ENCODE assay signal across 19 cellular contexts in the genomic region with DNA sequence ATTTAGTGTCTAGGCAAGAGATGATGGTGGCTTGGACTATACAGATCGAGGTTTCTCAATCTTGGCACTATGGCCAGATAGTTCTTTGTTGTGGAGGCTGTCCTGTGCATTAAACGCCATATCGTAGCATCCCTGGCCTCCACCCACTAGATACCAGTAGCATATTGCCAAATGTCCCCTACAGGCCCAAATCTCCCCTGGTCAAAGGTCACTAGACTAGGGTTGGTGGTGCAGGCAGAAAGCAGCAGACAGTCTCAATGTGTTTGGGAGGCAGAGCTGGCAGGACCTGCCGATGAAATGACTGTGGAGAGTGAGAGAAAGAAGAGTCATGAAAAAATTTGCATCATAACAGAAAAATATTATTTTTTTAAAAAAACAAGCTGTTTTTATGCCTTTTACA.
DNase-seq lines count a peak whose midpoint lies in the region; ATAC-seq and TF ChIP-seq lines count a peak whose summit lies in the region.
"Had no signal": no experiment of that assay in that cellular context is flagged by ENCODE, and none has a peak within 500 bp of the region (broad histone marks: within the 10 kb centered on the region; RNA-seq: fewer than 3 reads in every experiment).

No MANE protein-coding gene starts in this region.

- TF ChIP-seq POLR2A in breast epithelium (IDR thresholded peaks at IDR 0.05): no peak
- no peak for TF ChIP-seq POLR2A in transverse colon (IDR thresholded peaks at IDR 0.05)

- H2AFZ ChIP-seq in mammary epithelial cell (ENCODE audit: low read depth, low read length) (no peak overlapping the region), osteoblast (ENCODE audit: low read length) (no peak overlapping the region)

- TF ChIP-seq EP300 in transverse colon (IDR thresholded peaks at IDR 0.05; ENCODE audit: low read depth): no peak

- H3K4me2 ChIP-seq in mammary epithelial cell (ENCODE audit: insufficient read depth, low read depth, low read length) (no peak overlapping the region), osteoblast (ENCODE audit: insufficient read depth, low read length) (no peak overlapping the region)
- H3K4me2 ChIP-seq: KMS-11 had no signal

- no peak overlapping the region for H3K9ac ChIP-seq in mammary epithelial cell (ENCODE audit: insufficient read depth, low read length)
- H3K9ac ChIP-seq: KMS-11 had no signal

- H3K36me3 ChIP-seq in breast epithelium (no peaks in the 10 kb centered on the region), mammary epithelial cell (ENCODE audit: insufficient read depth, low read length) (peaks cover 9% of the 10 kb centered on the region), osteoblast (ENCODE audit: insufficient read depth, low read length) (peaks cover 80% of the 10 kb centered on the region), transverse colon (peaks cover 0 to 7% (median 1%) of the 10 kb centered on the region in 4 donors)

- no TSS peak for BruUV-seq in mammary epithelial cell (replicated peaks; lab: Mats Ljungman, UMichigan)

- ATAC-seq in GM19328 (IDR thresholded peaks at IDR 0.05; ENCODE audit: unreplicated experiment): no peak

- no peak for DNase-seq in breast epithelium (ENCODE audit: low spot score in 2 of 2)
- no peak for DNase-seq in mammary epithelial cell
- no peak for DNase-seq in dorsolateral prefrontal cortex
- no peak for DNase-seq in osteoblast (ENCODE audit: insufficient read length, low spot score, missing footprints)
- DNase-seq in transverse colon: no peak
- DNase-seq in NCI-H1694 (lab: John Stamatoyannopoulos, UW): no peak
- no peak for DNase-seq in DMS153 (lab: John Stamatoyannopoulos, UW)
- DNase-seq: activated CD4-positive, CD25-positive, alpha-beta regulatory T cell treated with anti-CD3 and anti-CD28 coated beads, Interleukin-2, amount 50 U/mL, for 72 hours; activated effector memory CD4-positive, alpha-beta T cell treated with anti-CD3 and anti-CD28 coated beads, Interleukin-2, amount 50 U/mL, for 16 hours; GOT3; NCI-H2081 treated with DMSO at 0.1 percent for 48 hours; NCI-H524; retina had no signal

- H3K4me1 ChIP-seq in breast epithelium (peaks cover 18 to 20% of the 10 kb centered on the region in 2 donors), mammary epithelial cell (ENCODE audit: insufficient read depth, low read length) (peaks cover 76% of the 10 kb centered on the region), osteoblast (ENCODE audit: insufficient read depth, low read length) (peaks cover 99% of the 10 kb centered on the region), transverse colon (peaks cover 14 to 38% (median 26%) of the 10 kb centered on the region in 4 donors)
- H3K4me1 ChIP-seq: colonic mucosa had no signal

- H3K4me3 ChIP-seq in breast epithelium: no peak overlapping the region
- H3K4me3 ChIP-seq in mammary epithelial cell (replicated peaks in 1 of 3; ENCODE audit: insufficient read depth in 1 of 3, low read depth in 2 of 3, low read length in 3 of 3): no peak overlapping the region
- no peak overlapping the region for H3K4me3 ChIP-seq in dorsolateral prefrontal cortex
- no peak overlapping the region for H3K4me3 ChIP-seq in osteoblast (ENCODE audit: insufficient read depth, low read length)
- no peak overlapping the region for H3K4me3 ChIP-seq in transverse colon
- H3K4me3 ChIP-seq: colonic mucosa, SK-N-MC had no signal

- peak overlapping the region; percentile 59 to 95 for H3K27ac ChIP-seq in breast epithelium
- no peak overlapping the region for H3K27ac ChIP-seq in mammary epithelial cell (ENCODE audit: insufficient read depth, low read depth, low read length)
- H3K27ac ChIP-seq in dorsolateral prefrontal cortex: peak overlapping the region in 42 of 59 donors; percentile 2 to 85 (median 60)
- peak overlapping the region; percentile 94 for H3K27ac ChIP-seq in osteoblast (ENCODE audit: low read depth, low read length)
- H3K27ac ChIP-seq in transverse colon: peak overlapping the region; percentile 76 to 86 (median 80)
- H3K27ac ChIP-seq: 22Rv1, HL-60, KMS-11, SK-N-MC had no signal

- in situ Hi-C loops in mammary epithelial cell (cut with MboI; ENCODE audit: low sequenced_read_pairs in 2 of 2): no loop called here
- in situ Hi-C loops in transverse colon (cut with MboI; ENCODE audit: low pct_ligation_motif_present in 1 of 4, low pct_unique_long_range_greater_than_20kb in 1 of 4, low sequenced_read_pairs in 3 of 4): no loop called here

- intact Hi-C loops in breast epithelium (cut with DNase I; ENCODE audit: low total_unique reads) (no loop called here), mammary epithelial cell (cut with micrococcal nuclease) (loop anchor here (1.0 kb wide), 1 partner anchor 10 kb away; no protein-coding TSS in a partner anchor), dorsolateral prefrontal cortex (cut with DNase I) (no loop called here), transverse colon (cut with DNase I; ENCODE audit: low total_unique reads) (no loop called here)

- H3K9me3 ChIP-seq in breast epithelium (no peaks in the 10 kb centered on the region), mammary epithelial cell (replicated peaks; ENCODE audit: insufficient read depth, low read length) (no peaks in the 10 kb centered on the region), osteoblast (ENCODE audit: low read depth, low read length) (no peaks in the 10 kb centered on the region), transverse colon (no peaks in the 10 kb centered on the region)
- H3K9me3 ChIP-seq: colonic mucosa had no signal

- H3K79me2 ChIP-seq in mammary epithelial cell (ENCODE audit: insufficient read depth, low read length): peaks cover 16% of the 10 kb centered on the region
- H3K79me2 ChIP-seq in osteoblast (ENCODE audit: insufficient read depth, low read length): peaks cover 43% of the 10 kb centered on the region

- TF ChIP-seq CTCF in breast epithelium (IDR thresholded peaks at IDR 0.05) (no peak), mammary epithelial cell (conservative IDR thresholded peaks at IDR 0.05 in 1 of 2, IDR thresholded peaks at IDR 0.05 in 1 of 2; ENCODE audit: extremely low read depth in 1 of 2, insufficient read depth in 1 of 2, low read depth in 1 of 2, low read length in 2 of 2) (no peak), dorsolateral prefrontal cortex (IDR thresholded peaks at IDR 0.05 in 54 of 56, conservative IDR thresholded peaks at IDR 0.05 in 2 of 56; ENCODE audit: low read depth in 1 of 56, partially characterized antibody in 56 of 56) (no peak), osteoblast (IDR thresholded peaks at IDR 0.05; ENCODE audit: extremely low read depth, low read depth, low read length) (no peak), transverse colon (IDR thresholded peaks at IDR 0.05) (no peak)

- CTCF ChIA-PET in mammary epithelial cell (lab: Charles Lee; ENCODE audit: low non-redundant PET): no interaction called here

- dilution Hi-C loops in mammary epithelial cell (cut with HindIII; ENCODE audit: low sequenced_read_pairs): no loop called here

- H3K27me3 ChIP-seq in breast epithelium (no peaks in the 10 kb centered on the region), mammary epithelial cell (ENCODE audit: insufficient read depth, low read length) (no peaks in the 10 kb centered on the region), dorsolateral prefrontal cortex (no peaks in the 10 kb centered on the region), osteoblast (ENCODE audit: insufficient read depth, low read length) (no peaks in the 10 kb centered on the region), transverse colon (no peaks in the 10 kb centered on the region)
- H3K27me3 ChIP-seq: colonic mucosa had no signal

- H4K20me1 ChIP-seq in mammary epithelial cell (ENCODE audit: insufficient read depth, low read length) (no peaks in the 10 kb centered on the region), osteoblast (ENCODE audit: insufficient read depth, low read length) (no peaks in the 10 kb centered on the region)

- 100% methylated on average over 4 of the region's 4 CpGs for WGBS in mammary epithelial cell (ENCODE audit: low coverage, missing lambda C conversion rate)
- WGBS in transverse colon (ENCODE audit: low coverage in 1 of 2), 2 donors: 83 to 98% methylated on average over 4 of the region's 4 CpGs
